In the genomic region with DNA sequence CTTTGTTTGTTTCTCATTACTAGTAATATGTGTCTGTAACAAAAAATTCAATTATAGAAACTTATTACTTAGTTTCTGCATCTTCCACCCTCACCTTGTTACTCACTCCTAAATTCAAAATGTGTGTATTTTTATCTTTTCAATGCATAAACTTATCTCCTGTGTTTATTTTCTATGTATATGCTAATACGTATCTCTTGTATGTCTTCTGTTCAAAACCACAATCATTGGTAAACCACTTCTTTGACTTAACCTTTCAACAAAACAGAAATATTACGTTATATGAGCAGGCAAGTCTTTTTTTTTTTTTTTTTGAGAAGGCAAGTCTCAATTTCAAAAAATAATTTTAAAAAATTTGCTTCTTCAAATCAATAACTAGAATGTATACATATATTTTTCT, we compare ENCODE assay signal across 31 cellular contexts. TPM values are rescaled to one million over a fixed set of nuclear protein-coding genes. Genes with fewer than 3 reads are reported as not detected.
DNase-seq lines count a peak whose midpoint lies in the region; ATAC-seq, FAIRE-seq and TF ChIP-seq lines count a peak whose summit lies in the region.
"Had no signal": no experiment of that assay in that cellular context is flagged by ENCODE, and none has a peak within 500 bp of the region (broad histone marks: within the 10 kb centered on the region; RNA-seq: fewer than 3 reads in every experiment).

No MANE protein-coding gene starts in this region.

- DNase-seq in activated CD8-positive, alpha-beta T cell treated with anti-CD3 and anti-CD28 coated beads, Interleukin-2, amount 10 ng/mL, durations not matched to agents 7 days and 5 days = no peak
- no peak for DNase-seq in activated CD8-positive, alpha-beta T cell treated with anti-CD3 and anti-CD28 coated beads for 36 hours
- DNase-seq in central memory CD4-positive, alpha-beta T cell = peak; percentile 17
- DNase-seq in kidney = no peak
- DNase-seq in activated CD4-positive, alpha-beta T cell treated with anti-CD3 and anti-CD28 coated beads, Interleukin-2, amount 10 ng/mL, durations not matched to agents 7 days and 5 days = no peak
- DNase-seq in activated effector memory CD4-positive, alpha-beta T cell treated with anti-CD3 and anti-CD28 coated beads, Interleukin-2, amount 50 U/mL, for 16 hours = no peak
- DNase-seq: ACHN, BE2C, COR-L47, DMS53, H9, HFFc6, KBM-7, MV-4-11, NCI-H1105, NCI-H146, NCI-H2029, NCI-H446, NCI-H524 treated with DMSO at 0.1 percent for 48 hours, NCI-H774, SIG-M5 had no signal

- H3K4me3 ChIP-seq in kidney (ENCODE audit: low read length in 2 of 2) = no peak overlapping the region
- H3K4me3 ChIP-seq: GM23338 had no signal

- intact Hi-C loops in activated CD8-positive, alpha-beta T cell treated with anti-CD3 and anti-CD28 coated beads for 36 hours (cut with micrococcal nuclease) = no loop called here
- intact Hi-C loops in kidney (cut with DNase I) = no loop called here

- H3K9me3 Mint-ChIP-seq in activated CD8-positive, alpha-beta T cell treated with anti-CD3 and anti-CD28 coated beads, Interleukin-2, amount 10 ng/mL, durations not matched to agents 7 days and 5 days (ENCODE audit: insufficient read depth) = peaks cover 6% of the 10 kb centered on the region
- peaks cover 7% of the 10 kb centered on the region for H3K9me3 Mint-ChIP-seq in activated CD8-positive, alpha-beta T cell treated with anti-CD3 and anti-CD28 coated beads for 36 hours
- peaks cover 12% of the 10 kb centered on the region for H3K9me3 Mint-ChIP-seq in activated CD4-positive, alpha-beta T cell treated with anti-CD3 and anti-CD28 coated beads, Interleukin-2, amount 10 ng/mL, durations not matched to agents 7 days and 5 days

- H3K9ac ChIP-seq in kidney (ENCODE audit: low read length in 2 of 2) = no peak overlapping the region

- H3K36me3 Mint-ChIP-seq in activated CD8-positive, alpha-beta T cell treated with anti-CD3 and anti-CD28 coated beads, Interleukin-2, amount 10 ng/mL, durations not matched to agents 7 days and 5 days (ENCODE audit: low read depth) = no peaks in the 10 kb centered on the region
- no peaks in the 10 kb centered on the region for H3K36me3 Mint-ChIP-seq in activated CD8-positive, alpha-beta T cell treated with anti-CD3 and anti-CD28 coated beads for 36 hours (ENCODE audit: low read depth)
- no peaks in the 10 kb centered on the region for H3K36me3 Mint-ChIP-seq in activated CD4-positive, alpha-beta T cell treated with anti-CD3 and anti-CD28 coated beads, Interleukin-2, amount 10 ng/mL, durations not matched to agents 7 days and 5 days (ENCODE audit: low read depth)
- H3K36me3 Mint-ChIP-seq: CD14-positive monocyte had no signal

- no peaks in the 10 kb centered on the region for H3K4me1 ChIP-seq in kidney (ENCODE audit: control insufficient read depth in 1 of 2, insufficient read depth in 1 of 2, low read depth in 1 of 2, low read length in 2 of 2)

- TF ChIP-seq CTCF in activated CD8-positive, alpha-beta T cell treated with anti-CD3 and anti-CD28 coated beads for 36 hours (IDR thresholded peaks at IDR 0.05) = no peak
- no peak for TF ChIP-seq CTCF in kidney (IDR thresholded peaks at IDR 0.05; ENCODE audit: borderline replicate concordance, extremely low read depth, insufficient read depth)

- peak; percentile 30 for FAIRE-seq in kidney (lab: Jason Lieb, UNC)
- FAIRE-seq: GM18507, RCC 7860 had no signal

- no peaks in the 10 kb centered on the region for H3K36me3 ChIP-seq in kidney (ENCODE audit: control insufficient read depth in 1 of 2, insufficient read depth in 2 of 2, low read length in 2 of 2)
- H3K36me3 ChIP-seq: BE2C had no signal

- H3K4me3 Mint-ChIP-seq in activated CD8-positive, alpha-beta T cell treated with anti-CD3 and anti-CD28 coated beads, Interleukin-2, amount 10 ng/mL, durations not matched to agents 7 days and 5 days = no peak overlapping the region
- H3K4me3 Mint-ChIP-seq in activated CD8-positive, alpha-beta T cell treated with anti-CD3 and anti-CD28 coated beads for 36 hours = no peak overlapping the region
- no peak overlapping the region for H3K4me3 Mint-ChIP-seq in activated CD4-positive, alpha-beta T cell treated with anti-CD3 and anti-CD28 coated beads, Interleukin-2, amount 10 ng/mL, durations not matched to agents 7 days and 5 days
- H3K4me3 Mint-ChIP-seq: CD14-positive monocyte, GM23338, H9, HFFc6 had no signal

- H3K27ac ChIP-seq in kidney (ENCODE audit: low read depth in 2 of 2, low read length in 2 of 2) = no peak overlapping the region
- H3K27ac ChIP-seq: 22Rv1 had no signal

- peaks cover 12% of the 10 kb centered on the region for H3K4me1 Mint-ChIP-seq in activated CD8-positive, alpha-beta T cell treated with anti-CD3 and anti-CD28 coated beads, Interleukin-2, amount 10 ng/mL, durations not matched to agents 7 days and 5 days (ENCODE audit: low read depth)
- H3K4me1 Mint-ChIP-seq in activated CD8-positive, alpha-beta T cell treated with anti-CD3 and anti-CD28 coated beads for 36 hours (ENCODE audit: low read depth) = peaks cover 8% of the 10 kb centered on the region
- peaks cover 6% of the 10 kb centered on the region for H3K4me1 Mint-ChIP-seq in activated CD4-positive, alpha-beta T cell treated with anti-CD3 and anti-CD28 coated beads, Interleukin-2, amount 10 ng/mL, durations not matched to agents 7 days and 5 days
- H3K4me1 Mint-ChIP-seq: CD14-positive monocyte, GM23338 had no signal

- H3K27ac Mint-ChIP-seq in activated CD8-positive, alpha-beta T cell treated with anti-CD3 and anti-CD28 coated beads, Interleukin-2, amount 10 ng/mL, durations not matched to agents 7 days and 5 days = peak overlapping the region; percentile 54
- no peak overlapping the region for H3K27ac Mint-ChIP-seq in activated CD8-positive, alpha-beta T cell treated with anti-CD3 and anti-CD28 coated beads for 36 hours
- no peak overlapping the region for H3K27ac Mint-ChIP-seq in activated CD4-positive, alpha-beta T cell treated with anti-CD3 and anti-CD28 coated beads, Interleukin-2, amount 10 ng/mL, durations not matched to agents 7 days and 5 days
- H3K27ac Mint-ChIP-seq: CD14-positive monocyte, GM23338, H9, HFFc6 had no signal

- CTCF ChIA-PET in activated CD8-positive, alpha-beta T cell treated with anti-CD3 and anti-CD28 coated beads, Interleukin-2, amount 10 ng/mL, durations not matched to agents 7 days and 5 days (lab: Charles Lee) = no interaction called here
- CTCF ChIA-PET in activated CD8-positive, alpha-beta T cell treated with anti-CD3 and anti-CD28 coated beads for 36 hours (lab: Charles Lee) = no interaction called here
- CTCF ChIA-PET in activated CD4-positive, alpha-beta T cell treated with anti-CD3 and anti-CD28 coated beads, Interleukin-2, amount 10 ng/mL, durations not matched to agents 7 days and 5 days (lab: Charles Lee) = no interaction called here

- H3K27me3 Mint-ChIP-seq in activated CD8-positive, alpha-beta T cell treated with anti-CD3 and anti-CD28 coated beads, Interleukin-2, amount 10 ng/mL, durations not matched to agents 7 days and 5 days (ENCODE audit: low read depth) = peaks cover 6% of the 10 kb centered on the region
- H3K27me3 Mint-ChIP-seq in activated CD8-positive, alpha-beta T cell treated with anti-CD3 and anti-CD28 coated beads for 36 hours = peaks cover 4% of the 10 kb centered on the region
- H3K27me3 Mint-ChIP-seq in activated CD4-positive, alpha-beta T cell treated with anti-CD3 and anti-CD28 coated beads, Interleukin-2, amount 10 ng/mL, durations not matched to agents 7 days and 5 days = peaks cover 7% of the 10 kb centered on the region

- H3K9me3 ChIP-seq in kidney (ENCODE audit: control insufficient read depth in 1 of 2, low read length in 2 of 2) = peaks cover 0 to 11% of the 10 kb centered on the region in 2 donors

- ATAC-seq in activated CD8-positive, alpha-beta T cell treated with anti-CD3 and anti-CD28 coated beads, Interleukin-2, amount 10 ng/mL, durations not matched to agents 7 days and 5 days = no peak
- ATAC-seq in activated CD8-positive, alpha-beta T cell treated with anti-CD3 and anti-CD28 coated beads for 36 hours = no peak
- ATAC-seq in HG03159 (IDR thresholded peaks at IDR 0.05; ENCODE audit: unreplicated experiment) = no peak
- ATAC-seq: GM23338 had no signal

- POLR2A ChIA-PET in activated CD8-positive, alpha-beta T cell treated with anti-CD3 and anti-CD28 coated beads, Interleukin-2, amount 10 ng/mL, durations not matched to agents 7 days and 5 days (lab: Charles Lee) = no interaction called here
- POLR2A ChIA-PET in activated CD8-positive, alpha-beta T cell treated with anti-CD3 and anti-CD28 coated beads for 36 hours (lab: Charles Lee) = no interaction called here
- POLR2A ChIA-PET in activated CD4-positive, alpha-beta T cell treated with anti-CD3 and anti-CD28 coated beads, Interleukin-2, amount 10 ng/mL, durations not matched to agents 7 days and 5 days (lab: Charles Lee) = no interaction called here

RNA-seq across cellular contexts. Expression of a gene that starts 39.2 kb away (rescaled TPM):
- total RNA-seq in activated CD8-positive, alpha-beta T cell treated with anti-CD3 and anti-CD28 coated beads, Interleukin-2, amount 10 ng/mL, durations not matched to agents 7 days and 5 days = not detected
- total RNA-seq in activated CD8-positive, alpha-beta T cell treated with anti-CD3 and anti-CD28 coated beads for 36 hours = not detected
- 0.13 TPM for total RNA-seq in kidney
- polyA plus RNA-seq in kidney (ENCODE audit: insufficient read depth, low read depth, low replicate concordance) = not detected
- total RNA-seq in activated CD4-positive, alpha-beta T cell treated with anti-CD3 and anti-CD28 coated beads, Interleukin-2, amount 10 ng/mL, durations not matched to agents 7 days and 5 days = not detected
- total RNA-seq: Daoy, G401, H9, HFFc6, LHCN-M2, MCF 10A had no signal
